Comparison of ENCODE assay signal across 16 cellular contexts in the genomic region with DNA sequence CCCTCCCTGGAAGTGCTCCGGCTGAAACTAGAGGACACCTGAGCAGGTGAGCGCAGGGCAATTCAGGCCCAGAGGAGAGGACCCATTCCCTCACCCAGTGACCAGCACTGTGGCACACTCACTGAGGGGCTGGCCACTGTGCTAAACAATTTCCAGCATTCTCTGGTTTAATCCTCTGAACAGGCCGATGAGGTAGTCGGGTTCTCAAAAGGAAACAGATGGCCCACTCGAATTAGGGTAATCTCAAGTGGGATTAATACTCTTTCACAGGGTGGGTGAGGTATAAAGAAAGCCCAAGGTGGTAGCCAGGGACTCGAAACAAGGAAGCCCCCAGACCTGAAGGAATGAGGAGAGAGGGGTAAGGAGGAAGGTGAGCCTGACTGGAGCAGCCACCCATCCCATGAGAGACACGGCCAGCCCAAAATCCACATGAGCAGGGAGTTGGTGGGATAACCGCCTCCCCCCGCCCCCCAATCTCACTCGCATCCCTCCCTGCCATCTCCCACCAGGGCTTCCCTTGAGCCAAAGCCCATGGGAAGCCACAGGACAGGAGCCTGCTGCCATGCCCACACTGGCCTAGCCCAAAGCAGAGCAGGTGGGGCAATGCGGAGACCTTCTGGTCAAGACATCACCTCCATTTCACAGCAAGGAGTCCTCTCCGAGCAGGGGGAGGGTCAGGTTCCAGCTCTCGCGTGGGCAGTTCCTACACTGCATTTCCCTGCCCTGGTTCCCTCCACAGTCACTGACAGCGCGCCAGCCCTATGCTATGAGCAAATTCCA.
"Had no signal": no experiment of that assay in that cellular context is flagged by ENCODE, and none has a peak within 500 bp of the region (broad histone marks: within the 10 kb centered on the region; RNA-seq: fewer than 3 reads in every experiment).

No MANE protein-coding gene starts in this region.

- H2AFZ ChIP-seq: hepatocyte had no signal

- H3K9ac ChIP-seq: SK-N-SH had no signal

- H3K4me3 ChIP-seq: hepatocyte, psoas muscle, right lobe of liver, spleen, transverse colon had no signal

- H3K27ac Mint-ChIP-seq: activated CD4-positive, alpha-beta memory T cell treated with anti-CD3 and anti-CD28 coated beads, Interleukin-2, amount 10 ng/mL, durations not matched to agents 7 days and 5 days; endodermal cell; stimulated activated naive B cell treated with anti-CD40 and anti-IgM and Interleukin-4, amounts not matched to agents 10 μg/mL and 1 μg/mL and 100 μg/mL, for 72 hours had no signal

- ATAC-seq: psoas muscle; right lobe of liver; stimulated activated naive B cell treated with anti-CD40 and anti-IgM and Interleukin-4, amounts not matched to agents 10 μg/mL and 1 μg/mL and 100 μg/mL, for 72 hours had no signal

- H3K36me3 ChIP-seq: right lobe of liver, transverse colon had no signal

- H3K27ac ChIP-seq: hepatocyte, psoas muscle, right lobe of liver, spleen, transverse colon had no signal

- H3K9me3 ChIP-seq: psoas muscle, right lobe of liver, SK-N-SH, spleen, transverse colon had no signal

- H3K27me3 Mint-ChIP-seq: activated CD4-positive, alpha-beta memory T cell treated with anti-CD3 and anti-CD28 coated beads, Interleukin-2, amount 10 ng/mL, durations not matched to agents 7 days and 5 days; stimulated activated naive B cell treated with anti-CD40 and anti-IgM and Interleukin-4, amounts not matched to agents 10 μg/mL and 1 μg/mL and 100 μg/mL, for 72 hours had no signal

- H3K4me1 ChIP-seq: psoas muscle, right lobe of liver, transverse colon had no signal

- H3K79me2 ChIP-seq: hepatocyte had no signal

- H3K27me3 ChIP-seq: hepatocyte, right lobe of liver, spleen, transverse colon had no signal

- DNase-seq: activated CD4-positive, alpha-beta memory T cell treated with anti-CD3 and anti-CD28 coated beads, Interleukin-2, amount 10 ng/mL, durations not matched to agents 7 days and 5 days; activated CD4-positive, alpha-beta T cell treated with anti-CD3 and anti-CD28 coated beads for 1 hour; activated CD8-positive, alpha-beta memory T cell treated with anti-CD3 and anti-CD28 coated beads, Interleukin-2, amount 50 U/mL, for 48 hours; activated naive CD4-positive, alpha-beta T cell treated with Interleukin-2 at 50 U/mL for 16 hours; dermis blood vessel endothelial cell; endodermal cell; erythroblast; occipital lobe; psoas muscle; right lobe of liver; SK-N-SH; spleen; stimulated activated CD4-positive, alpha-beta T cell treated with anti-CD3 and anti-CD28 coated beads, Interleukin-1b, Interleukin-23, amount 100 ng/mL, for 48 hours; stimulated activated naive B cell treated with anti-CD40 and anti-IgM and Interleukin-4, amounts not matched to agents 10 μg/mL and 1 μg/mL and 100 μg/mL, for 72 hours; transverse colon had no signal

- H3K4me2 ChIP-seq: hepatocyte, SK-N-SH had no signal

- H3K4me3 Mint-ChIP-seq: activated CD4-positive, alpha-beta memory T cell treated with anti-CD3 and anti-CD28 coated beads, Interleukin-2, amount 10 ng/mL, durations not matched to agents 7 days and 5 days; endodermal cell; stimulated activated naive B cell treated with anti-CD40 and anti-IgM and Interleukin-4, amounts not matched to agents 10 μg/mL and 1 μg/mL and 100 μg/mL, for 72 hours had no signal
